In the genomic region with DNA sequence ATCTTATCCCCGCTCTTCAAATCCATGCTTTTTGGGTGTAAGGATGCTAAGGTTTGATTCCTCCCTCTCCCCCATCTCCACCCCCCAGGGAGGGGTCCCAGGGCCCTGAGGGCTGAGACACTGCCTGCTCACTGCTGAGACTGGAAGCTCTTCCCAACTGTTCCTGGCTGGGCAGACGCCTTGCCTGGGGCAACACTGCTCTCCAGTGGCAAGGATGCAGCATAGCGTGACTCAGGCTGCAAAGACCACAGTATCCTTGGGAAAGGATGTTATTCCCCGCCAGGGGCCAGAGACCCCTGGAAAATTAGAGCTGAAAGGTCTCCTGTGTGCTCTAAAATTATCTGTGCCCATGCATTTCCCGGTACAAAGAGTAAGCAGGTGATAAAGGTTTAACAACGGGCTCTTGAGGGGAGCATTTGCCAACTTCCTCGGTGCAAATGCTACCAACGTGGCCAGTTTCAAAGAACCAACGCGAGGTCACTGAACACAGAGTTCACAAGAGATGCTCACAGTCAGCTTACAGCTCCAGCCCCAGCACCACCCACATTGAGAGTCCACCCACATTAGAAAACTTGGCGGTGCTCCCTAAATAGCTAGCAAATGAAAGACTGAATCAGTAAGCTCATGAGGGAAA, we compare ENCODE assay signal across 8 cellular contexts.
DNase-seq lines count a peak whose midpoint lies in the region; ATAC-seq and TF ChIP-seq lines count a peak whose summit lies in the region.

No MANE protein-coding gene starts in this region.

- H3K9me3 ChIP-seq in BE2C, result no peaks in the 10 kb centered on the region

- no peak overlapping the region for H3K27ac Mint-ChIP-seq in activated T-cell treated with anti-CD3 and anti-CD28 coated beads, Interleukin-2, amount 50 U/mL, for 72 hours

- H3K4me1 Mint-ChIP-seq in activated T-cell treated with anti-CD3 and anti-CD28 coated beads, Interleukin-2, amount 50 U/mL, for 72 hours (ENCODE audit: low read depth), result no peaks in the 10 kb centered on the region

- no peak overlapping the region for H3K4me3 ChIP-seq in BE2C (ENCODE audit: low read depth, low read length)
- H3K4me3 ChIP-seq in HFF-Myc (replicated peaks; ENCODE audit: low read depth, low read length), result no peak overlapping the region

- no peak overlapping the region for H3K4me3 Mint-ChIP-seq in activated T-cell treated with anti-CD3 and anti-CD28 coated beads, Interleukin-2, amount 50 U/mL, for 72 hours

- H3K27me3 ChIP-seq in BE2C, result no peaks in the 10 kb centered on the region

- TF ChIP-seq CTCF in BE2C (IDR thresholded peaks at IDR 0.05; ENCODE audit: low read depth, low read length), result peak; percentile 99
- peak; percentile 94 for TF ChIP-seq CTCF in HFF-Myc (IDR thresholded peaks at IDR 0.05; ENCODE audit: low read depth, low read length, missing control alignments)

- peaks cover 7% of the 10 kb centered on the region for H3K4me1 ChIP-seq in BE2C

- no peak for ATAC-seq in activated T-cell treated with anti-CD3 and anti-CD28 coated beads, Interleukin-2, amount 50 U/mL, for 72 hours (replicated peaks in 1 of 2)

- H3K27me3 Mint-ChIP-seq in activated T-cell treated with anti-CD3 and anti-CD28 coated beads, Interleukin-2, amount 50 U/mL, for 72 hours (ENCODE audit: low read depth), result peaks cover 18% of the 10 kb centered on the region

- H3K9me3 Mint-ChIP-seq in activated T-cell treated with anti-CD3 and anti-CD28 coated beads, Interleukin-2, amount 50 U/mL, for 72 hours, result no peaks in the 10 kb centered on the region

- DNase-seq in BE2C (peak; percentile 85), HFF-Myc (ENCODE audit: extremely low read depth, low read depth) (no peak), SHP77 (lab: John Stamatoyannopoulos, UW) (peak; percentile 50 to 62), fibroblast of peridontal ligament (ENCODE audit: extremely low read depth) (peak; percentile 18), nucleus accumbens (lab: John Stamatoyannopoulos, UW) (peak in 48 of 56 donors; percentile 10 to 74 (median 33)), NCI-H146 treated with DMSO at 0.1 percent for 48 hours (lab: John Stamatoyannopoulos, UW; ENCODE audit: unreplicated experiment) (no peak)
- no peak for DNase-seq in activated T-cell treated with anti-CD3 and anti-CD28 coated beads, Interleukin-2, amount 50 U/mL, for 72 hours
- no peak for DNase-seq in stimulated activated naive CD4-positive, alpha-beta T cell treated with Interleukin-2 at 50 U/mL for 16 hours (lab: John Stamatoyannopoulos, UW)

- no peaks in the 10 kb centered on the region for H3K36me3 Mint-ChIP-seq in activated T-cell treated with anti-CD3 and anti-CD28 coated beads, Interleukin-2, amount 50 U/mL, for 72 hours (ENCODE audit: insufficient read depth in 2 of 2)

- no peaks in the 10 kb centered on the region for H3K36me3 ChIP-seq in BE2C

Comparison
In these comparisons a context has a peak if more than half of its experiments do, and no peak if none do; other contexts are left out.
1. DNase-seq: peak in BE2C (single experiment), SHP77 (2 of 2), fibroblast of peridontal ligament (single experiment) and nucleus accumbens (48 of 56); none in HFF-Myc (single experiment), activated T-cell treated with anti-CD3 and anti-CD28 coated beads, Interleukin-2, amount 50 U/mL, for 72 hours (0 of 2), stimulated activated naive CD4-positive, alpha-beta T cell treated with Interleukin-2 at 50 U/mL for 16 hours (single experiment) and NCI-H146 treated with DMSO at 0.1 percent for 48 hours (single experiment).